In the genomic region with DNA sequence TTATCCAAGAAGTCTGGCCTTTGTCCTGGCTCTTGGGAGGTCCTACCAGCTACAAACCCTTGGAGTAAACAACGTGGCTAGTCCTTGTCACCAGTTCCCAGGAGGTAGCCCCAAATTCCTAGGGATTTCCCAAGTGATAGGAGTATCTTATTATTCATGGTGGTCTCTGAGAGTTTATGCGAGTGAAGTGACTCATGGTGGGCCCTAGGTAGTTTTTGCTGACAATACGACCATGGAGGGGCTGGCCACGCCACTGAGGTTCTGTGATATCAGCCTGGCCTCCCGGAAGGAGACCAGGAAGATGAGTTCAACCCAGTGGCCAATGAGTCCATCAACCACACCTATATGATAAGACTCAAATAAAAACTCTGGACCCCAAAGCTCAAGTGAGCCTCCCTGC, we compare ENCODE assay signal across 32 cellular contexts. TPM values are rescaled to one million over a fixed set of nuclear protein-coding genes. Genes with fewer than 3 reads are reported as not detected.
"Had no signal": no experiment of that assay in that cellular context is flagged by ENCODE, and none has a peak within 500 bp of the region (broad histone marks: within the 10 kb centered on the region; RNA-seq: fewer than 3 reads in every experiment).

No MANE protein-coding gene starts in this region.

- H3K36me3 ChIP-seq: ascending aorta, breast epithelium, cardiac muscle cell, colonic mucosa, esophagus muscularis mucosa, gastrocnemius medialis, heart left ventricle had no signal

- H3K4me1 ChIP-seq: breast epithelium, colonic mucosa, gastrocnemius medialis had no signal

- H3K9me3 Mint-ChIP-seq: activated CD4-positive, alpha-beta T cell treated with anti-CD3 and anti-CD28 coated beads, Interleukin-2, amount 10 ng/mL, durations not matched to agents 7 days and 5 days; activated CD8-positive, alpha-beta T cell treated with anti-CD3 and anti-CD28 coated beads for 36 hours; activated naive CD4-positive, alpha-beta T cell treated with anti-CD3 and anti-CD28 coated beads, Interleukin-2, amount 10 ng/mL, durations not matched to agents 7 days and 5 days; activated naive CD4-positive, alpha-beta T cell treated with anti-CD3 and anti-CD28 coated beads, Interleukin-2, amount 50 U/mL, for 72 hours; activated naive CD8-positive, alpha-beta T cell treated with anti-CD3 and anti-CD28 coated beads, Interleukin-2, amount 10 ng/mL, durations not matched to agents 7 days and 5 days; activated T-cell treated with anti-CD3 and anti-CD28 coated beads, Interleukin-2, amount 50 U/mL, for 24 hours; endodermal cell had no signal

- H3K27ac Mint-ChIP-seq: activated CD4-positive, alpha-beta T cell treated with anti-CD3 and anti-CD28 coated beads for 36 hours; activated CD4-positive, alpha-beta T cell treated with anti-CD3 and anti-CD28 coated beads, Interleukin-2, amount 10 ng/mL, durations not matched to agents 7 days and 5 days; activated CD8-positive, alpha-beta T cell treated with anti-CD3 and anti-CD28 coated beads for 36 hours; activated naive CD4-positive, alpha-beta T cell treated with anti-CD3 and anti-CD28 coated beads, Interleukin-2, amount 10 ng/mL, durations not matched to agents 7 days and 5 days; activated naive CD8-positive, alpha-beta T cell treated with anti-CD3 and anti-CD28 coated beads, Interleukin-2, amount 10 ng/mL, durations not matched to agents 7 days and 5 days; activated T-cell treated with anti-CD3 and anti-CD28 coated beads, Interleukin-2, amount 50 U/mL, for 24 hours; activated T-cell treated with anti-CD3 and anti-CD28 coated beads, Interleukin-2, amount 50 U/mL, for 72 hours; brain; endodermal cell had no signal

- ATAC-seq: activated CD4-positive, alpha-beta T cell treated with anti-CD3 and anti-CD28 coated beads for 36 hours; activated CD8-positive, alpha-beta T cell treated with anti-CD3 and anti-CD28 coated beads for 36 hours; activated naive CD4-positive, alpha-beta T cell treated with anti-CD3 and anti-CD28 coated beads, Interleukin-2, amount 50 U/mL, for 72 hours; activated T-cell treated with anti-CD3 and anti-CD28 coated beads, Interleukin-2, amount 50 U/mL, for 72 hours; foreskin keratinocyte; gastrocnemius medialis; heart left ventricle had no signal

- DNase-seq: activated CD4-positive, alpha-beta T cell treated with anti-CD3 and anti-CD28 coated beads for 36 hours; activated CD4-positive, alpha-beta T cell treated with anti-CD3 and anti-CD28 coated beads, Interleukin-2, amount 10 ng/mL, durations not matched to agents 7 days and 5 days; activated CD4-positive, alpha-beta T cell treated with anti-CD3 and anti-CD28 coated beads, Interleukin-2, amount 50 U/mL, for 48 hours; activated CD4-positive, CD25-positive, alpha-beta regulatory T cell; activated CD4-positive, CD25-positive, alpha-beta regulatory T cell treated with anti-CD3 and anti-CD28 coated beads, Interleukin-2, amount 50 U/mL, for 72 hours; activated CD8-positive, alpha-beta memory T cell treated with anti-CD3 and anti-CD28 coated beads, Interleukin-2, amount 50 U/mL, for 4 hours; activated CD8-positive, alpha-beta T cell treated with anti-CD3 and anti-CD28 coated beads for 36 hours; activated gamma-delta T cell; activated naive CD4-positive, alpha-beta T cell; activated naive CD4-positive, alpha-beta T cell treated with anti-CD3 and anti-CD28 coated beads, Interleukin-2, amount 10 ng/mL, durations not matched to agents 7 days and 5 days; activated naive CD8-positive, alpha-beta T cell treated with anti-CD3 and anti-CD28 coated beads, Interleukin-2, amount 10 ng/mL, durations not matched to agents 7 days and 5 days; activated T-cell treated with anti-CD3 and anti-CD28 coated beads for 4 hours; activated T-cell treated with anti-CD3 and anti-CD28 coated beads, Interleukin-2, amount 50 U/mL, for 24 hours; activated T-cell treated with anti-CD3 and anti-CD28 coated beads, Interleukin-2, amount 50 U/mL, for 72 hours; central memory CD4-positive, alpha-beta T cell; cerebellar nuclear complex; effector memory CD4-positive, alpha-beta T cell; endodermal cell; erythroblast; foreskin keratinocyte; gastrocnemius medialis; glutamatergic neuron; heart left ventricle; T-helper 2 cell had no signal

- H3K27me3 Mint-ChIP-seq: activated CD4-positive, alpha-beta T cell treated with anti-CD3 and anti-CD28 coated beads for 36 hours; activated CD4-positive, alpha-beta T cell treated with anti-CD3 and anti-CD28 coated beads, Interleukin-2, amount 10 ng/mL, durations not matched to agents 7 days and 5 days; activated CD8-positive, alpha-beta T cell treated with anti-CD3 and anti-CD28 coated beads for 36 hours; activated naive CD8-positive, alpha-beta T cell treated with anti-CD3 and anti-CD28 coated beads, Interleukin-2, amount 10 ng/mL, durations not matched to agents 7 days and 5 days had no signal

- H3K9me3 ChIP-seq: ascending aorta, breast epithelium, colonic mucosa, esophagus muscularis mucosa, gastrocnemius medialis, heart left ventricle had no signal

- H3K4me3 Mint-ChIP-seq: activated CD4-positive, alpha-beta T cell treated with anti-CD3 and anti-CD28 coated beads for 36 hours; activated CD4-positive, alpha-beta T cell treated with anti-CD3 and anti-CD28 coated beads, Interleukin-2, amount 10 ng/mL, durations not matched to agents 7 days and 5 days; activated CD8-positive, alpha-beta T cell treated with anti-CD3 and anti-CD28 coated beads for 36 hours; activated naive CD4-positive, alpha-beta T cell treated with anti-CD3 and anti-CD28 coated beads, Interleukin-2, amount 10 ng/mL, durations not matched to agents 7 days and 5 days; activated naive CD8-positive, alpha-beta T cell treated with anti-CD3 and anti-CD28 coated beads, Interleukin-2, amount 10 ng/mL, durations not matched to agents 7 days and 5 days; activated T-cell treated with anti-CD3 and anti-CD28 coated beads, Interleukin-2, amount 50 U/mL, for 24 hours; activated T-cell treated with anti-CD3 and anti-CD28 coated beads, Interleukin-2, amount 50 U/mL, for 72 hours; brain; endodermal cell had no signal

- H3K27ac ChIP-seq: ascending aorta, breast epithelium, cardiac muscle cell, colonic mucosa, esophagus muscularis mucosa, foreskin keratinocyte, gastrocnemius medialis, heart left ventricle had no signal

- H3K4me1 Mint-ChIP-seq: brain had no signal

- H3K27me3 ChIP-seq: ascending aorta, breast epithelium, cardiac muscle cell, colonic mucosa, esophagus muscularis mucosa, foreskin keratinocyte, gastrocnemius medialis had no signal

- H3K36me3 Mint-ChIP-seq: activated naive CD4-positive, alpha-beta T cell treated with anti-CD3 and anti-CD28 coated beads, Interleukin-2, amount 10 ng/mL, durations not matched to agents 7 days and 5 days; activated naive CD4-positive, alpha-beta T cell treated with anti-CD3 and anti-CD28 coated beads, Interleukin-2, amount 50 U/mL, for 72 hours; activated naive CD8-positive, alpha-beta T cell treated with anti-CD3 and anti-CD28 coated beads, Interleukin-2, amount 10 ng/mL, durations not matched to agents 7 days and 5 days; brain had no signal

- H3K4me3 ChIP-seq: ascending aorta, breast epithelium, cardiac muscle cell, colonic mucosa, esophagus muscularis mucosa, gastrocnemius medialis, heart left ventricle had no signal

RNA-seq across cellular contexts. Expression of a gene that starts 3.6 kb away (rescaled TPM):
- total RNA-seq: activated CD4-positive, alpha-beta T cell treated with anti-CD3 and anti-CD28 coated beads, Interleukin-2, amount 10 ng/mL, durations not matched to agents 7 days and 5 days; activated naive CD4-positive, alpha-beta T cell treated with anti-CD3 and anti-CD28 coated beads, Interleukin-2, amount 50 U/mL, for 72 hours; ascending aorta; breast epithelium; cardiac muscle cell; colonic mucosa; dermis microvascular lymphatic vessel endothelial cell; endodermal cell; esophagus muscularis mucosa; foreskin keratinocyte; gastrocnemius medialis; heart left ventricle had no signal
- polyA plus RNA-seq: cardiac muscle cell, foreskin keratinocyte, heart left ventricle had no signal

RNA-seq across cellular contexts. Expression of a gene that starts 12.2 kb away (rescaled TPM):
- total RNA-seq: ascending aorta, cardiac muscle cell, colonic mucosa, dermis microvascular lymphatic vessel endothelial cell, endodermal cell, esophagus muscularis mucosa, foreskin keratinocyte, gastrocnemius medialis had no signal
- polyA plus RNA-seq: cardiac muscle cell, foreskin keratinocyte, heart left ventricle had no signal
